Comparison of ENCODE assay signal across 8 cellular contexts in the genomic region with DNA sequence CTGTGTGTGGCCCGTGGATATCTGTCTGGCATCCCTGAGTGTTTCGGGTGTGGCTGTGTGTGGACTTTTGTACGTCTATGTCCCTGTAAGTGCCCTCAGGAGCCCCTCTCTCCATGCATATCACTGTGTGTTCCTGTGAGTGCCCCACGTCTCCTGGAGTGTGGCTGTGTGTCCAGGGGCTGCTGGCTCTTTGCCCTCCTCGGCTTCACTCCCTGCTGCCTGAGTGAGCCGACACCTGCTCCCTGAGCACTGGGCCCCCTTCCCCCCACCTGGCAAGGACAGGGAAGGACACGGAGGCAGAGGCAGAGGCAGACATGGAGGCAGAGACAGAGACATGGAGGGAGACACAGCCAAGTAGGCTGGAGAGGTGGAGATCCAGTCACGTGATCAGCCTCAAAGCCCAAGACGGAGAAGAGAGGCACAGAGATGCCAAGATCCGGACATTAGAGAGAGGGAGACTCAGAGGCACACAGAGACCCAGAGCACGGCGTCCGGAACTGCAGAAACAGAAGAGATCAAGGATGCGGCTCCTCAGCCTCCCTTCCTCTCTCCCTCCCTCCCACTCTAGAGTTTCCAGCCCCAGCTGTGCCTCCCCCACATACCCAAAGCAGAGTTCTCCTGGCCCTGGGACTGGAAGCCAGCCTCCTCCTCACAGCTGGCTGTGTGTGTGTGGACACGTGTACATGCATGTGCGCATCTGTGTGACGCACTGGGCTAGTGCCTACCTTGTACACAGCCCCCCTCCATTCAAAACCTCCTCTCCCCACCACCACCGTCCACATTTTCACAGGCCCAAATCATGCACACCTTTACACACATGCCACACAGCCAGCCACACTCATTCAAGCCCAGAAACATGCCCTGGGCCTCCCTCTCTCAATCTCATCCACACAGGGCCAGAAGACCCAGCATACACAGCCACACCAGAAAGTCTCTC. TPM values are rescaled to one million over a fixed set of nuclear protein-coding genes. Genes with fewer than 3 reads are reported as not detected.
DNase-seq lines count a peak whose midpoint lies in the region; ATAC-seq and TF ChIP-seq lines count a peak whose summit lies in the region.

No MANE protein-coding gene starts in this region.

- no peak overlapping the region for H3K4me3 ChIP-seq in NB4 (ENCODE audit: low read depth, low read length)
- no peak overlapping the region for H3K4me3 ChIP-seq in trophoblast cell (ENCODE audit: low read depth, low read length)

- H3K36me3 Mint-ChIP-seq in CD14-positive monocyte, result peaks cover 10 to 16% of the 10 kb centered on the region in 2 donors
- peaks cover 12% of the 10 kb centered on the region for H3K36me3 Mint-ChIP-seq in activated naive CD8-positive, alpha-beta T cell treated with anti-CD3 and anti-CD28 coated beads for 36 hours

- peaks cover 10 to 17% (median 16%) of the 10 kb centered on the region in 3 donors for H3K27me3 Mint-ChIP-seq in CD14-positive monocyte (ENCODE audit: low read depth in 3 of 3)
- no peaks in the 10 kb centered on the region for H3K27me3 Mint-ChIP-seq in activated naive CD8-positive, alpha-beta T cell treated with anti-CD3 and anti-CD28 coated beads for 36 hours

- H3K27me3 ChIP-seq in trophoblast cell (ENCODE audit: insufficient read depth, low read length), result no peaks in the 10 kb centered on the region

- peaks cover 44 to 46% of the 10 kb centered on the region in 2 experiments for H3K4me1 ChIP-seq in trophoblast cell (ENCODE audit: control insufficient read depth in 1 of 2, insufficient read depth in 2 of 2, low read length in 2 of 2)

- H2BK120ac ChIP-seq in trophoblast cell (ENCODE audit: insufficient read depth, low read length, poor library complexity), result peak overlapping the region; percentile 29

- H3K4me2 ChIP-seq in trophoblast cell (ENCODE audit: low read length), result peak overlapping the region; percentile 72

- WGBS in trophoblast cell (ENCODE audit: extremely low coverage, insufficient coverage, insufficient read length), result no CpG with 5 or more reads among the region's 18 CpGs

- TF ChIP-seq CTCF in CD14-positive monocyte (IDR thresholded peaks at IDR 0.05) (no peak), NB4 (IDR thresholded peaks at IDR 0.05; ENCODE audit: low read depth, low read length) (no peak)

- H2BK5ac ChIP-seq in trophoblast cell (ENCODE audit: low read depth, low read length, poor library complexity), result no peak overlapping the region

- H2BK12ac ChIP-seq in trophoblast cell (ENCODE audit: low read length), result peak overlapping the region; percentile 23

- peaks cover 1% of the 10 kb centered on the region for H3K9me3 ChIP-seq in trophoblast cell (ENCODE audit: insufficient read depth, low read depth, low read length)

- peak overlapping the region; percentile 77 for H4K91ac ChIP-seq in trophoblast cell (ENCODE audit: low read depth, low read length)

- intact Hi-C loops in CD14-positive monocyte (cut with micrococcal nuclease) (no loop called here), Right ventricle myocardium superior (cut with DNase I) (no loop called here)

- no peak overlapping the region for H3K4ac ChIP-seq in trophoblast cell (ENCODE audit: low read depth, low read length)

- peaks cover 0 to 3% (median 0%) of the 10 kb centered on the region in 7 donors for H3K9me3 Mint-ChIP-seq in CD14-positive monocyte
- H3K9me3 Mint-ChIP-seq in activated naive CD8-positive, alpha-beta T cell treated with anti-CD3 and anti-CD28 coated beads for 36 hours, result no peaks in the 10 kb centered on the region

- ATAC-seq in Right ventricle myocardium superior (ENCODE audit: poor library complexity) (peak; percentile 30), HG03175 (IDR thresholded peaks at IDR 0.05; ENCODE audit: unreplicated experiment) (no peak), GM18870 (IDR thresholded peaks at IDR 0.05; ENCODE audit: unreplicated experiment) (no peak)

- H3K4me3 Mint-ChIP-seq in CD14-positive monocyte, result peak overlapping the region; percentile 82 to 97
- peak overlapping the region; percentile 73 for H3K4me3 Mint-ChIP-seq in activated naive CD8-positive, alpha-beta T cell treated with anti-CD3 and anti-CD28 coated beads for 36 hours

- no peak overlapping the region for H3K23ac ChIP-seq in trophoblast cell (ENCODE audit: low read length)

- TF ChIP-seq POLR2A in NB4 (IDR thresholded peaks at IDR 0.05; ENCODE audit: extremely low read depth, insufficient read length), result no peak

- H3K79me2 ChIP-seq in trophoblast cell (ENCODE audit: control insufficient read depth, insufficient read depth, low read length, poor library complexity), result peaks cover 3% of the 10 kb centered on the region

- in situ Hi-C loops in ACHN (cut with HindIII; ENCODE audit: low pct_ligation_motif_present, low pct_unique_long_range_greater_than_20kb, low sequenced_read_pairs), result no loop called here

- H3K27ac ChIP-seq in trophoblast cell (ENCODE audit: low read depth, low read length), result peak overlapping the region; percentile 58

- peak overlapping the region; percentile 19 for H2AFZ ChIP-seq in trophoblast cell (ENCODE audit: insufficient read depth, low read length, poor library complexity)

- H4K8ac ChIP-seq in trophoblast cell (ENCODE audit: low read depth, low read length), result peak overlapping the region; percentile 41

- H3K79me1 ChIP-seq in trophoblast cell (ENCODE audit: low read length), result peaks cover 30% of the 10 kb centered on the region

- H2AK5ac ChIP-seq in trophoblast cell (ENCODE audit: low read length), result peak overlapping the region; percentile 10

- peaks cover 66% of the 10 kb centered on the region for H3K4me1 Mint-ChIP-seq in CD14-positive monocyte
- peaks cover 42% of the 10 kb centered on the region for H3K4me1 Mint-ChIP-seq in activated naive CD8-positive, alpha-beta T cell treated with anti-CD3 and anti-CD28 coated beads for 36 hours

- no peak overlapping the region for H4K12ac ChIP-seq in trophoblast cell (ENCODE audit: low read depth, low read length)

- H3K36me3 ChIP-seq in trophoblast cell (ENCODE audit: control insufficient read depth in 1 of 2, insufficient read depth in 2 of 2, low read length in 2 of 2), result peaks cover 22 to 25% of the 10 kb centered on the region in 2 experiments

- no peak overlapping the region for H3K9ac ChIP-seq in trophoblast cell (ENCODE audit: low read length)

- peak overlapping the region in 1 of 7 donors; percentile 79 for H3K27ac Mint-ChIP-seq in CD14-positive monocyte
- no peak overlapping the region for H3K27ac Mint-ChIP-seq in activated naive CD8-positive, alpha-beta T cell treated with anti-CD3 and anti-CD28 coated beads for 36 hours

- peak overlapping the region; percentile 74 for H3K14ac ChIP-seq in trophoblast cell (ENCODE audit: low read length)

- peak overlapping the region; percentile 34 for H3K18ac ChIP-seq in trophoblast cell (ENCODE audit: low read length)

- DNase-seq in CD14-positive monocyte (ENCODE audit: low spot score) (no peak), NB4 (ENCODE audit: low read depth) (peak; percentile 54), Right ventricle myocardium superior (peak; percentile 87), trophoblast cell (peak; percentile 16 to 44), ACHN (no peak)
- no peak for DNase-seq in activated naive CD8-positive, alpha-beta T cell treated with anti-CD3 and anti-CD28 coated beads for 36 hours

RNA-seq across cellular contexts. Expression of gene WASF2, which starts 39.0 kb away (rescaled TPM):
- polyA plus RNA-seq in CD14-positive monocyte, result 10 to 100 TPM; 53.5 to 86.4 TPM
- 100 to 1,000 TPM; 103 TPM for total RNA-seq in activated naive CD8-positive, alpha-beta T cell treated with anti-CD3 and anti-CD28 coated beads for 36 hours
- total RNA-seq in Right ventricle myocardium superior, result 49.3 TPM
- polyA plus RNA-seq in trophoblast cell (2013), result 54.5 and 57.3 TPM in 2 replicates

Comparison
In these comparisons a context has a peak if more than half of its experiments do, and no peak if none do; other contexts are left out.
1. DNase-seq: peak in NB4 (single experiment), Right ventricle myocardium superior (single experiment) and trophoblast cell (2 of 2); none in CD14-positive monocyte (single experiment), activated naive CD8-positive, alpha-beta T cell treated with anti-CD3 and anti-CD28 coated beads for 36 hours (single experiment) and ACHN (single experiment).